ENCODE assay signal across 8 cellular contexts in the genomic region with DNA sequence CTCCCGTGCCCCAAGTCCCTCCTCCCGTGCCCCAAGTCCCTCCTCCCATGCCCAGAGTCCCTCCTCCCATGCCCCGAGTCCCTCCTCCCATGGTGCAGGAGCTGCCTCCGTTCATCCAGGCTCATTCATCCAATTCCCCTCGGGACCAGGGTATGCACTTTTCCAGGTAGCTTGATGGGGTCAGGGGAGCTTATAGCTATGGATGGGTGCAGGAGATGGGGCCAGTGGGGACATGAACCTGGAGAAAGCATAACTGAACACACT.
"Had no signal": no experiment of that assay in that cellular context is flagged by ENCODE, and none has a peak within 500 bp of the region (broad histone marks: within the 10 kb centered on the region; RNA-seq: fewer than 3 reads in every experiment).

No MANE protein-coding gene starts in this region.

- H3K4me3 ChIP-seq: GM23248 had no signal

- DNase-seq: GM23248, GOT3, H9, HFFc6, IMR-90, KBM-7 had no signal

- H3K4me3 Mint-ChIP-seq: H9, HFFc6 had no signal

- H3K27ac Mint-ChIP-seq: HFFc6 had no signal

- FAIRE-seq: H54 had no signal

- H2AFZ ChIP-seq: GM23248 had no signal

- H3K27ac ChIP-seq: GM23248, HL-60 had no signal
